ENCODE assay signal across 8 cellular contexts in the genomic region with DNA sequence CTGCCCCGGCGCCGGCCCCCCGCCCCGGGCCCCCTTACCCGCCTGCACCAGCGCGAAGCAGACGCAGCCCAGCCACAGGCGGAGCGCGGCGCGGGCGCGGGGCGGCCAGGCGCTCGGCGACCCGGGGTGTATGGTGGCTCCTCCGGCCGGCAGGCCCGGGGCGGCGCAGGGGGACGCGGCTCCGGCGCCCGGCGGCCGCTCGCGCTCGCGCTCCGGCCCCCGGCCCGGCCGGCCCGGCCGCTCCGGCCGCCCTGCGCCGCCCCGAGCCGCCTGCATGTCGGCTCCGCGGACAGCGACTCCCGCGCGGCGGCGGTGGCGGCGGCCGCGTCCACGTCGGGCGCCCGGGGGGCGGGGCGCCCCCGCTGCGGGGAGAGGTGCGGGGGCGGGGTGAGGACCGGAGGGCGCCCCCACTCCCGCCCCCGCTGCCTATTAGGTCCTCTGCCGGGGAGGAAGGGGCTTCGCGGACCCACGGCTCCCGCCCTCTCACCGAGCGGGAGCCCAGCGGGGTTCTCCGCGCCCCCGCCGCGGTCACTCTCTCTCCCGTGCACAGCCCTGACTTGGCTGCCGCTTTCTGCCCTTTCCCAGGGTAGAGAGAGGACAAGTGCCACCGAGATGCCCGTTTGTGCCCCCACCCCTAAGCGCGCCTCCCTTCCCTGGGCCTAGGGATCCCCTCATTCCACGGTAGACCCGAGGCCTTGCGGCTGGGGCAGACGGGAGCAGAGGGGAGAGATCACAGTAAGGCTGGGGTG. TPM values are rescaled to one million over a fixed set of nuclear protein-coding genes. Genes with fewer than 3 reads are reported as not detected.
A peak's percentile ranks its signal among the peaks of the same experiment; 100 is the strongest.
DNase-seq lines count a peak whose midpoint lies in the region; ATAC-seq and TF ChIP-seq lines count a peak whose summit lies in the region.

A gene (minus strand): TSS at position 298 of the 749 bp plus-strand sequence.

- H3K27ac ChIP-seq in ACC112 (ENCODE audit: low read depth, low read length) (no peak within 1 kb of the TSS), lower lobe of right lung (no peak within 1 kb of the TSS), transverse colon (no peak within 1 kb of the TSS)

- no peaks in the 10 kb centered on the region for H3K36me3 ChIP-seq in ACC112 (ENCODE audit: insufficient read depth, low read length)
- no peaks in the 10 kb centered on the region for H3K36me3 ChIP-seq in lower lobe of right lung
- H3K36me3 ChIP-seq in transverse colon: no peaks in the 10 kb centered on the region

- in situ Hi-C loops in transverse colon (cut with MboI; ENCODE audit: low pct_ligation_motif_present in 1 of 4, low pct_unique_long_range_greater_than_20kb in 1 of 4, low sequenced_read_pairs in 3 of 4): no loop called here

- TF ChIP-seq POLR2A in transverse colon (IDR thresholded peaks at IDR 0.05): no peak

- TF ChIP-seq CTCF in HFFc6 (IDR thresholded peaks at IDR 0.05) (no peak), choroid plexus epithelial cell (conservative IDR thresholded peaks at IDR 0.05; ENCODE audit: low read depth, low read length) (no peak), lower lobe of right lung (IDR thresholded peaks at IDR 0.05) (no peak), transverse colon (IDR thresholded peaks at IDR 0.05) (no peak)

- H3K27me3 Mint-ChIP-seq in HFFc6 (ENCODE audit: insufficient read depth): peaks cover 17% of the 10 kb centered on the region

- H3K27ac Mint-ChIP-seq in HFFc6: peak within 1 kb of the TSS; percentile 36; the same call in 1 of the 2 replicates

- DNase-seq in HFFc6 (no peak), choroid plexus epithelial cell (ENCODE audit: low read depth) (no peak), lower lobe of right lung (no peak), transverse colon (no peak), cortex of kidney (lab: John Stamatoyannopoulos, UW) (no peak), UCSD-AML1 (lab: John Stamatoyannopoulos, UW; ENCODE audit: unreplicated experiment) (no peak)

- intact Hi-C loops in lower lobe of right lung (cut with DNase I) (no loop called here), transverse colon (cut with DNase I; ENCODE audit: low total_unique reads) (no loop called here)

- H3K9me3 ChIP-seq in lower lobe of right lung (no peaks in the 10 kb centered on the region), transverse colon (no peaks in the 10 kb centered on the region)

- no peaks in the 10 kb centered on the region for H3K36me3 Mint-ChIP-seq in HFFc6 (ENCODE audit: low read depth)

- H2AFZ ChIP-seq in ACC112 (ENCODE audit: low read length, unreplicated experiment): no peak within 1 kb of the TSS

- peaks cover 22% of the 10 kb centered on the region for H3K27me3 ChIP-seq in ACC112 (ENCODE audit: insufficient read depth, low read length)
- peaks cover 34% of the 10 kb centered on the region for H3K27me3 ChIP-seq in lower lobe of right lung (ENCODE audit: low read depth)
- peaks cover 34% of the 10 kb centered on the region for H3K27me3 ChIP-seq in transverse colon

- H3K4me1 Mint-ChIP-seq in HFFc6 (ENCODE audit: low read depth): peaks cover 26% of the 10 kb centered on the region

- H3K4me3 ChIP-seq in ACC112 (ENCODE audit: low read depth, low read length): peak within 1 kb of the TSS; percentile 64
- H3K4me3 ChIP-seq in choroid plexus epithelial cell (ENCODE audit: low read depth, low read length): peak within 1 kb of the TSS; percentile 51
- peak within 1 kb of the TSS; percentile 43 for H3K4me3 ChIP-seq in lower lobe of right lung
- H3K4me3 ChIP-seq in transverse colon: peak within 1 kb of the TSS in 3 of 4 donors; percentile 33 to 56 (median 37)

- 4% methylated on average over 41 of the region's 99 CpGs; no CpG with 5 or more reads in 1 of the 2 donors for WGBS in transverse colon (ENCODE audit: low coverage in 1 of 2), 2 donors

- TF ChIP-seq EP300 in transverse colon (IDR thresholded peaks at IDR 0.05; ENCODE audit: low read depth): no peak

- no peaks in the 10 kb centered on the region for H3K4me1 ChIP-seq in ACC112 (ENCODE audit: control insufficient read depth, insufficient read depth, low read length, unreplicated experiment)
- H3K4me1 ChIP-seq in lower lobe of right lung: peaks cover 17% of the 10 kb centered on the region
- H3K4me1 ChIP-seq in transverse colon: peaks cover 5 to 25% (median 15%) of the 10 kb centered on the region in 4 donors

- ATAC-seq in lower lobe of right lung: peak; percentile 37 to 46
- ATAC-seq in HG03025 (IDR thresholded peaks at IDR 0.05; ENCODE audit: low FRiP score, unreplicated experiment): no peak

- no peaks in the 10 kb centered on the region for H3K79me2 ChIP-seq in ACC112 (ENCODE audit: control insufficient read depth, insufficient read depth, low read length, unreplicated experiment)

- H3K4me3 Mint-ChIP-seq in HFFc6: peak within 1 kb of the TSS; percentile 74

- H3K9me3 Mint-ChIP-seq in HFFc6: no peaks in the 10 kb centered on the region

RNA-seq across cellular contexts. Expression of the gene that starts here (rescaled TPM):
- total RNA-seq in HFFc6 (2021; fragmentation: NEBNext Ultra II Directional; extraction: Animal tissue kit (Norgen Biotek cat#: 25700)): under 1 TPM; 0.28 to 0.90 (median 0.58) TPM
- total RNA-seq in lower lobe of right lung: 0.65 TPM
- under 1 TPM in 2 of 4 donors, not detected in 2; 0.32 to 0.55 TPM for total RNA-seq in transverse colon

Comparison
In these comparisons a context has a peak if more than half of its experiments do, and no peak if none do; other contexts are left out.
1. Peak in ATAC-seq and H3K4me3 ChIP-seq in lower lobe of right lung; RNA of the gene not detected or under 1 TPM.